In genomic region chr9:105064248-105065118, GRCh38 we compare ENCODE assay signal across 1 cellular context.
TF ChIP-seq lines count a peak whose summit lies in the region.

No MANE protein-coding gene starts in this region.

TF ChIP-seq in SK-N-SH, 30 proteins besides CTCF, POLR2A, EP300 and RAD21 (continued from another document):
- TF ChIP-seq, protein P1, sequence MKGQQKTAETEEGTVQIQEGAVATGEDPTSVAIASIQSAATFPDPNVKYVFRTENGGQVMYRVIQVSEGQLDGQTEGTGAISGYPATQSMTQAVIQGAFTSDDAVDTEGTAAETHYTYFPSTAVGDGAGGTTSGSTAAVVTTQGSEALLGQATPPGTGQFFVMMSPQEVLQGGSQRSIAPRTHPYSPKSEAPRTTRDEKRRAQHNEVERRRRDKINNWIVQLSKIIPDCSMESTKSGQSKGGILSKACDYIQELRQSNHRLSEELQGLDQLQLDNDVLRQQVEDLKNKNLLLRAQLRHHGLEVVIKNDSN (IDR thresholded peaks at IDR 0.05; ENCODE audit: borderline replicate concordance, low read depth), result no peak
- TF ChIP-seq POLR2AphosphoS5 (IDR thresholded peaks at IDR 0.05; ENCODE audit: low read depth, low read length) (peak; percentile 56), TAF1 (IDR thresholded peaks at IDR 0.05; ENCODE audit: borderline replicate concordance, low read depth, low read length) (no peak), PBX3 (IDR thresholded peaks at IDR 0.05) (peak; percentile 79), FOSL2 (IDR thresholded peaks at IDR 0.05; ENCODE audit: borderline replicate concordance, low read depth) (no peak; the same call in 1 of the 2 replicates), IRF3 (IDR thresholded peaks at IDR 0.05; ENCODE audit: low read depth, low read length) (no peak), RCOR1 (IDR thresholded peaks at IDR 0.05; ENCODE audit: low read length) (peak; percentile 65; the same call in 1 of the 2 replicates), SIN3A (IDR thresholded peaks at IDR 0.05; ENCODE audit: borderline replicate concordance, low read depth, low read length) (no peak), NFIC (IDR thresholded peaks at IDR 0.05; ENCODE audit: borderline replicate concordance) (peak; percentile 96), NRF1 (IDR thresholded peaks at IDR 0.05; ENCODE audit: low read depth, low read length) (no peak), RFX5 (IDR thresholded peaks at IDR 0.05; ENCODE audit: low read length) (no peak), JUND (IDR thresholded peaks at IDR 0.05) (no peak), GATA2 (CRISPR knock-in tag; IDR thresholded peaks at IDR 0.05) (peak; percentile 83), MEF2A (IDR thresholded peaks at IDR 0.05; ENCODE audit: borderline replicate concordance, low read depth) (no peak), FOXJ3 (CRISPR knock-in tag; IDR thresholded peaks at IDR 0.05) (no peak; the same call in 1 of the 2 replicates), ELF1 (IDR thresholded peaks at IDR 0.05) (no peak), FOXM1 (IDR thresholded peaks at IDR 0.05; ENCODE audit: low read depth) (no peak), YY1 (IDR thresholded peaks at IDR 0.05; ENCODE audit: low read depth) (no peak), TEAD4 (IDR thresholded peaks at IDR 0.05; ENCODE audit: borderline replicate concordance, insufficient read depth) (no peak), EZH2phosphoT487 (IDR thresholded peaks at IDR 0.05; ENCODE audit: borderline replicate concordance, low read depth) (no peak), MXI1 (IDR thresholded peaks at IDR 0.05; ENCODE audit: low read depth, low read length) (peak; percentile 66; the same call in 1 of the 2 replicates)
- TF ChIP-seq, protein P2, sequence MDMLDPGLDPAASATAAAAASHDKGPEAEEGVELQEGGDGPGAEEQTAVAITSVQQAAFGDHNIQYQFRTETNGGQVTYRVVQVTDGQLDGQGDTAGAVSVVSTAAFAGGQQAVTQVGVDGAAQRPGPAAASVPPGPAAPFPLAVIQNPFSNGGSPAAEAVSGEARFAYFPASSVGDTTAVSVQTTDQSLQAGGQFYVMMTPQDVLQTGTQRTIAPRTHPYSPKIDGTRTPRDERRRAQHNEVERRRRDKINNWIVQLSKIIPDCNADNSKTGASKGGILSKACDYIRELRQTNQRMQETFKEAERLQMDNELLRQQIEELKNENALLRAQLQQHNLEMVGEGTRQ (IDR thresholded peaks at IDR 0.05; ENCODE audit: borderline replicate concordance, low read depth, low read length), result no peak
- TF ChIP-seq, protein P3, sequence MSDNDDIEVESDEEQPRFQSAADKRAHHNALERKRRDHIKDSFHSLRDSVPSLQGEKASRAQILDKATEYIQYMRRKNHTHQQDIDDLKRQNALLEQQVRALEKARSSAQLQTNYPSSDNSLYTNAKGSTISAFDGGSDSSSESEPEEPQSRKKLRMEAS (IDR thresholded peaks at IDR 0.05; ENCODE audit: low read depth), result peak; percentile 92
